Comparison of ENCODE assay signal across 25 cellular contexts in the genomic region with DNA sequence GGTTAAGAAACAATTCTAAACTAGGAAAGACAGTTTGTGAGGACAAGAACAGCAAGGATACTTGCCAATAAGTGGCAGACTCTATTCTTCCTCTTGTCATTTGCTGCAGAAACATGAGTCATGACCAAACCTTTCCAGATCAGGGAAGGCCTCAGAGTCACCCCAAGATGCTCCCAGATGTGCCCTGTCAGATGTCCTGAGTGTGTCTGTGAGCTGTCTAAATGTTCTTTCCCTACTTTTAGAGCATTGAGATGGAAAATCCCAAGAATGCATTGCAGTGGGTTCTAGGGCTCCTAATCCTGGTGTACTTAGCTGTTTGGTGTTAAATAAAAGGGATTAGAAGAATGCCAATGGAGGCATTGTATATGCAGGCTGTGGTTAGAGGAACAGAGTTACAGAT.
"Had no signal": no experiment of that assay in that cellular context is flagged by ENCODE, and none has a peak within 500 bp of the region (broad histone marks: within the 10 kb centered on the region; RNA-seq: fewer than 3 reads in every experiment).

No MANE protein-coding gene starts in this region.

- H3K27me3 ChIP-seq: pancreas, SJSA1, tibial nerve had no signal

- H3K27ac ChIP-seq: coronary artery, epithelial cell of prostate, pancreas, SJSA1, skin epidermis, tibial nerve had no signal

- H3K27ac Mint-ChIP-seq: activated B cell treated with CpG ODN at 0.5 μM for 24 hours; activated CD8-positive, alpha-beta T cell treated with anti-CD3 and anti-CD28 coated beads, Interleukin-2, amount 10 ng/mL, durations not matched to agents 7 days and 5 days; activated naive CD4-positive, alpha-beta T cell treated with anti-CD3 and anti-CD28 coated beads, Interleukin-2, amount 50 U/mL, for 72 hours; activated T-cell treated with anti-CD3 and anti-CD28 coated beads, Interleukin-2, amount 50 U/mL, for 72 hours; brain; mesothelial cell of epicardium had no signal

- H3K4me3 ChIP-seq: coronary artery, pancreas, SJSA1, skin epidermis, tibial nerve had no signal

- H3K36me3 Mint-ChIP-seq: activated naive CD4-positive, alpha-beta T cell treated with anti-CD3 and anti-CD28 coated beads, Interleukin-2, amount 50 U/mL, for 72 hours; brain; mesothelial cell of epicardium had no signal

- DNase-seq: activated B cell treated with CpG ODN at 0.5 μM for 24 hours; activated CD4-positive, alpha-beta T cell treated with anti-CD3 and anti-CD28 coated beads for 48 hours; activated CD8-positive, alpha-beta memory T cell treated with anti-CD3 and anti-CD28 coated beads, Interleukin-2, amount 50 U/mL, for 4 hours; activated CD8-positive, alpha-beta T cell treated with anti-CD3 and anti-CD28 coated beads, Interleukin-2, amount 10 ng/mL, durations not matched to agents 7 days and 5 days; activated gamma-delta T cell; activated T-cell treated with anti-CD3 and anti-CD28 coated beads, Interleukin-2, amount 50 U/mL, for 72 hours; amygdala; hippocampal formation; kidney glomerular epithelial cell; naive B cell; pancreas; stimulated activated CD4-positive, alpha-beta T cell treated with anti-CD3 and anti-CD28 coated beads, Interleukin-15, amount 100 ng/mL, for 24 hours; stimulated activated CD4-positive, alpha-beta T cell treated with anti-CD3 and anti-CD28 coated beads, Interleukin-4, amount 100 ng/mL, for 1 hour; stimulated activated naive CD4-positive, alpha-beta T cell; substantia nigra; T-helper 2 cell had no signal

- H3K4me3 Mint-ChIP-seq: activated B cell treated with CpG ODN at 0.5 μM for 24 hours; activated CD8-positive, alpha-beta T cell treated with anti-CD3 and anti-CD28 coated beads, Interleukin-2, amount 10 ng/mL, durations not matched to agents 7 days and 5 days; activated T-cell treated with anti-CD3 and anti-CD28 coated beads, Interleukin-2, amount 50 U/mL, for 72 hours; brain; central memory CD8-positive, alpha-beta T cell; mesothelial cell of epicardium; naive B cell had no signal

- H3K4me1 ChIP-seq: pancreas, SJSA1, tibial nerve had no signal

- H3K9me3 ChIP-seq: pancreas had no signal

- H3K9me3 Mint-ChIP-seq: central memory CD8-positive, alpha-beta T cell had no signal

- H3K36me3 ChIP-seq: pancreas, SJSA1, tibial nerve had no signal

- H3K4me1 Mint-ChIP-seq: brain; central memory CD8-positive, alpha-beta T cell; mesothelial cell of epicardium had no signal

- ATAC-seq: activated CD8-positive, alpha-beta T cell treated with anti-CD3 and anti-CD28 coated beads, Interleukin-2, amount 10 ng/mL, durations not matched to agents 7 days and 5 days; activated naive CD4-positive, alpha-beta T cell treated with anti-CD3 and anti-CD28 coated beads, Interleukin-2, amount 50 U/mL, for 72 hours; activated T-cell treated with anti-CD3 and anti-CD28 coated beads, Interleukin-2, amount 50 U/mL, for 72 hours; pancreas had no signal

- H3K27me3 Mint-ChIP-seq: activated B cell treated with CpG ODN at 0.5 μM for 24 hours; central memory CD8-positive, alpha-beta T cell; naive B cell had no signal
